In the genomic region with DNA sequence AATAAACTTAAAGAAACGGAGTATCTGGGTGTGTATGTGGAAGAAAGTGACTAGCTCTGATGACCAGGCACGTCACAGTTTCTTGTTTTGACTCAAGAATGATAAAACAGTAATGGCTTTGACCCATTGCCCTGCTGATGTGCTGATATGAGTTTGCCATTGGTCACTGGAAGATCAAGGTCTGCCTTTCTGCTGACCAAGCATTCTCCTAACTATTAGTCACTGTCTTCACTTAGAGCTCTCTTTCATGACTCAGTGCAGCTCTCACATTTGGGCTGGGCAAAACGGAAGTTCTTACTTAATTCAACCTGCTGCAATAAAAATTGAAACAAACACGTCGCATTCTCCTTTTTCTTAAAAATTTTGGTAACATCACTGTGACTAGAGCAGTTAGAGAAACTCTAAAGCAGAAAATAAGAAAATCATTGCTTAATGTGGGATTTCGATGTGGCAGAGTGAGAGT, we compare ENCODE assay signal across 8 cellular contexts.
DNase-seq lines count a peak whose midpoint lies in the region; ATAC-seq and TF ChIP-seq lines count a peak whose summit lies in the region.

No MANE protein-coding gene starts in this region.

- peak; percentile 90 for ATAC-seq in GM19324 (IDR thresholded peaks at IDR 0.05; ENCODE audit: low FRiP score, unreplicated experiment)
- ATAC-seq in HG03342 (IDR thresholded peaks at IDR 0.05; ENCODE audit: unreplicated experiment), result peak; percentile 97

- TF ChIP-seq CTCF in AG04450 (IDR thresholded peaks at IDR 0.05; ENCODE audit: low read depth, low read length) (no peak), mammary epithelial cell (conservative IDR thresholded peaks at IDR 0.05 in 1 of 2, IDR thresholded peaks at IDR 0.05 in 1 of 2; ENCODE audit: extremely low read depth in 1 of 2, insufficient read depth in 1 of 2, low read depth in 1 of 2, low read length in 2 of 2) (no peak), dorsolateral prefrontal cortex (IDR thresholded peaks at IDR 0.05 in 54 of 56, conservative IDR thresholded peaks at IDR 0.05 in 2 of 56; ENCODE audit: low read depth in 1 of 56, partially characterized antibody in 56 of 56) (no peak)

- H3K36me3 ChIP-seq in mammary epithelial cell (ENCODE audit: insufficient read depth, low read length) (no peaks in the 10 kb centered on the region), mucosa of rectum (ENCODE audit: control insufficient read depth in 2 of 2, insufficient read depth in 2 of 2, low read length in 2 of 2) (no peaks in the 10 kb centered on the region), thymus (ENCODE audit: control insufficient read depth, insufficient read depth) (no peaks in the 10 kb centered on the region)

- H3K9me3 ChIP-seq in AG04450 (ENCODE audit: control insufficient read depth, insufficient read depth, low read length) (no peaks in the 10 kb centered on the region), mammary epithelial cell (replicated peaks; ENCODE audit: insufficient read depth, low read length) (no peaks in the 10 kb centered on the region), mucosa of rectum (ENCODE audit: control insufficient read depth in 2 of 2, low read length in 2 of 2) (no peaks in the 10 kb centered on the region), thymus (ENCODE audit: control insufficient read depth) (no peaks in the 10 kb centered on the region)

- CTCF ChIA-PET in AG04450 (lab: Charles Lee) (interaction anchor here (1.8 to 4.8 kb wide), 2 partner anchors 32 to 397 kb away, joined by 11 to 25 read pairs; no protein-coding TSS in a partner anchor), mammary epithelial cell (lab: Charles Lee; ENCODE audit: low non-redundant PET) (no interaction called here)

- no peak overlapping the region for H3K4me3 ChIP-seq in AG04450 (ENCODE audit: low read depth, low read length)
- H3K4me3 ChIP-seq in mammary epithelial cell (replicated peaks in 1 of 3; ENCODE audit: insufficient read depth in 1 of 3, low read depth in 2 of 3, low read length in 3 of 3), result no peak overlapping the region
- H3K4me3 ChIP-seq in mucosa of rectum (ENCODE audit: low read length in 2 of 2), result peak overlapping the region in 1 of 2 donors; percentile 38
- H3K4me3 ChIP-seq in thymus (ENCODE audit: low read length), result no peak overlapping the region
- H3K4me3 ChIP-seq in dorsolateral prefrontal cortex, result no peak overlapping the region

- peak; percentile 33 for DNase-seq in AG04450 (ENCODE audit: low read depth, low spot score)
- DNase-seq in T-helper 22 cell (ENCODE audit: low read depth), result peak; percentile 23
- DNase-seq in mammary epithelial cell, result peak; percentile 99
- DNase-seq in dorsolateral prefrontal cortex, result no peak

- intact Hi-C loops in mammary epithelial cell (cut with micrococcal nuclease), result loop anchor here (10.0 kb wide), 1 partner anchor 366 kb away; a partner anchor contains a TSS
- intact Hi-C loops in dorsolateral prefrontal cortex (cut with DNase I), result no loop called here

- H3K27me3 ChIP-seq in AG04450 (ENCODE audit: control insufficient read depth, insufficient read depth, low read length) (no peaks in the 10 kb centered on the region), mammary epithelial cell (ENCODE audit: insufficient read depth, low read length) (no peaks in the 10 kb centered on the region), mucosa of rectum (ENCODE audit: control insufficient read depth in 2 of 2, insufficient read depth in 2 of 2, low read length in 2 of 2) (no peaks in the 10 kb centered on the region), thymus (ENCODE audit: control insufficient read depth, insufficient read depth) (no peaks in the 10 kb centered on the region), dorsolateral prefrontal cortex (no peaks in the 10 kb centered on the region)

- H3K27ac ChIP-seq in AG04450 (ENCODE audit: low read depth, low read length) (no peak overlapping the region), mammary epithelial cell (ENCODE audit: insufficient read depth, low read depth, low read length) (peak overlapping the region; percentile 100), mucosa of rectum (ENCODE audit: low read depth in 2 of 2, low read length in 2 of 2) (peak overlapping the region; percentile 66 to 70), thymus (ENCODE audit: low read depth) (peak overlapping the region; percentile 32), dorsolateral prefrontal cortex (no peak overlapping the region)

- dilution Hi-C loops in mammary epithelial cell (cut with HindIII; ENCODE audit: low sequenced_read_pairs), result no loop called here

- no peaks in the 10 kb centered on the region for H3K79me2 ChIP-seq in mammary epithelial cell (ENCODE audit: insufficient read depth, low read length)

- in situ Hi-C loops in mammary epithelial cell (cut with MboI; ENCODE audit: low sequenced_read_pairs in 2 of 2), result loop anchor here in 1 of 2 donors (10.0 to 25.0 kb wide), 2 partner anchors 358 to 374 kb away; a partner anchor contains a TSS

- no peak overlapping the region for H2AFZ ChIP-seq in mammary epithelial cell (ENCODE audit: low read depth, low read length)

- no TSS peak for BruUV-seq in mammary epithelial cell (replicated peaks; lab: Mats Ljungman, UMichigan)

- WGBS in mammary epithelial cell (ENCODE audit: low coverage, missing lambda C conversion rate), result 23% methylated on average over 6 of the region's 6 CpGs
- 89% methylated on average over 6 of the region's 6 CpGs for WGBS in thymus

- H4K20me1 ChIP-seq in mammary epithelial cell (ENCODE audit: insufficient read depth, low read length), result no peaks in the 10 kb centered on the region

- peak overlapping the region; percentile 37 for H3K4me2 ChIP-seq in mammary epithelial cell (ENCODE audit: insufficient read depth, low read depth, low read length)

- POLR2A ChIA-PET in AG04450 (lab: Yijun Ruan, JAX), result interaction anchor here (0.6 to 1.8 kb wide), 2 partner anchors 365 to 367 kb away, joined by 3 to 7 read pairs; a partner anchor contains a TSS

- H3K9ac ChIP-seq in mammary epithelial cell (ENCODE audit: insufficient read depth, low read length) (peak overlapping the region; percentile 80), mucosa of rectum (ENCODE audit: low read depth in 1 of 2, low read length in 2 of 2) (peak overlapping the region; percentile 17 to 28)

- H3K4me1 ChIP-seq in mammary epithelial cell (ENCODE audit: insufficient read depth, low read length) (peaks cover 29% of the 10 kb centered on the region), mucosa of rectum (ENCODE audit: control insufficient read depth in 2 of 2, insufficient read depth in 2 of 2, low read length in 2 of 2) (peaks cover 8 to 12% of the 10 kb centered on the region in 2 donors), thymus (ENCODE audit: control insufficient read depth, insufficient read depth, low read length) (no peaks in the 10 kb centered on the region)

Comparison
In these comparisons a context has a peak if more than half of its experiments do, and no peak if none do; other contexts are left out.
1. DNase-seq: peak in AG04450 (single experiment), T-helper 22 cell (single experiment) and mammary epithelial cell (single experiment); none in dorsolateral prefrontal cortex (0 of 10).
2. H3K27ac ChIP-seq: peak in mammary epithelial cell (single experiment), mucosa of rectum (2 of 2) and thymus (single experiment); none in AG04450 (single experiment) and dorsolateral prefrontal cortex (0 of 59).